ENCODE assay signal across 8 cellular contexts in the genomic region with DNA sequence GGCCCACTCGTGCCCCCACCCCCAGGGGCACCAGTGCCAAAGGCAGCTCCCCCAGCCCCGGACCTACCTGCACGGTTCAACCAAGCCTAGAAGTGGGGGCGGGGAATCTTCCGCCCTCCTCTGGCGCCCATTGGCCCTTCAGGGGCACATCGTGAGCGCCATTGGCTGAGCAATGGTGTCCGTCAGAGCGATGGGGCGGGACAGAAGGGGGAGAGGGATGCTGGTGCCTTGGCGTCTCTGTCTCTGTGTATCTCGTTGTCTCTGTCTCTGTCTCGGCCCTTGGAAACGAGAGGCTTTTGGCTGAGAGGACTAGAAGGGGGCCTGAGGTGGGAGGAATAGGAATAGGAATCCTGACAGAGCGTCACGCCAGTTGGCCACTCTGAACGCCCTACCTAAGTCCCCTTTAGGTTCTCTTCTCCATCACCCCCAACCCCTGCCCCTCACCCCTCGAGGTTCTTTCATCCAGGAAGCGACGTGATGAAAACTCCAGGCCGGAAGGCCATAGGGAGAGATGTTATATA. TPM values are rescaled to one million over a fixed set of nuclear protein-coding genes. Genes with fewer than 3 reads are reported as not detected.
DNase-seq lines count a peak whose midpoint lies in the region; ATAC-seq and TF ChIP-seq lines count a peak whose summit lies in the region.
"Not testable (repeated sequence)": the region's sequence is repeated elsewhere in the genome, so short reads cannot be mapped to it uniquely, and the experiment has no call there.

No MANE protein-coding gene starts in this region.

- TF ChIP-seq CTCF in RWPE2 (IDR thresholded peaks at IDR 0.05; ENCODE audit: poor library complexity, severe bottlenecking); foreskin fibroblast (IDR thresholded peaks at IDR 0.05; ENCODE audit: low read depth, low read length); neural cell (IDR thresholded peaks at IDR 0.05; ENCODE audit: poor library complexity, severe bottlenecking): not testable (repeated sequence)

- H2AFZ ChIP-seq in neural cell (ENCODE audit: low read depth, low read length): peak overlapping the region; percentile 36

- not testable (repeated sequence) for H3K79me2 ChIP-seq in neural cell (replicated peaks; ENCODE audit: insufficient read depth, low read length)

- H3K36me3 ChIP-seq in H7 (replicated peaks; ENCODE audit: control insufficient read depth, insufficient read depth, low read length); RWPE2 (ENCODE audit: low read depth); neural cell (ENCODE audit: insufficient read depth, low read length): not testable (repeated sequence)

- TF ChIP-seq RAD21 in neural cell (conservative IDR thresholded peaks at IDR 0.05): not testable (repeated sequence)

- H3K36me3 Mint-ChIP-seq in stimulated activated naive CD8-positive, alpha-beta T cell treated with anti-CD3 and anti-CD28 coated beads, Interleukin-15, Interleukin-2, amounts not matched to agents 100 ng/mL and 50 ng/mL, for 24 hours (ENCODE audit: low read depth): not testable (repeated sequence)

- peak overlapping the region; percentile 85 for H3K4me3 Mint-ChIP-seq in stimulated activated naive CD8-positive, alpha-beta T cell treated with anti-CD3 and anti-CD28 coated beads, Interleukin-15, Interleukin-2, amounts not matched to agents 100 ng/mL and 50 ng/mL, for 24 hours

- peak; percentile 99 for ATAC-seq in RWPE2 (ENCODE audit: low read depth)

- not testable (repeated sequence) for H3K9me3 Mint-ChIP-seq in stimulated activated naive CD8-positive, alpha-beta T cell treated with anti-CD3 and anti-CD28 coated beads, Interleukin-15, Interleukin-2, amounts not matched to agents 100 ng/mL and 50 ng/mL, for 24 hours

- H4K20me1 ChIP-seq in neural cell (ENCODE audit: insufficient read depth): not testable (repeated sequence)

- not testable (repeated sequence) for H3K4me1 Mint-ChIP-seq in stimulated activated naive CD8-positive, alpha-beta T cell treated with anti-CD3 and anti-CD28 coated beads, Interleukin-15, Interleukin-2, amounts not matched to agents 100 ng/mL and 50 ng/mL, for 24 hours (ENCODE audit: low read depth)

- H3K27me3 Mint-ChIP-seq in stimulated activated naive CD8-positive, alpha-beta T cell treated with anti-CD3 and anti-CD28 coated beads, Interleukin-15, Interleukin-2, amounts not matched to agents 100 ng/mL and 50 ng/mL, for 24 hours: not testable (repeated sequence)

- not testable (repeated sequence) for H3K9me2 ChIP-seq in neural cell (ENCODE audit: insufficient read depth, low read length)

- H3F3A ChIP-seq in neural cell (ENCODE audit: insufficient read depth, low read length, poor library complexity, severe bottlenecking): not testable (repeated sequence)

- peak overlapping the region; percentile 62 for H3K9ac ChIP-seq in neural cell (ENCODE audit: low read length)

- not testable (repeated sequence) for H3K4me2 ChIP-seq in neural cell (ENCODE audit: low read length)

- DNase-seq in ELR (ENCODE audit: low read depth) (peak; percentile 99), H7 (peak; percentile 94), M059J (ENCODE audit: low read depth) (peak; percentile 94), RWPE2 (ENCODE audit: low spot score) (peak; percentile 82), foreskin fibroblast (peak; percentile 73 to 91)
- peak; percentile 98 for DNase-seq in activated effector memory CD4-positive, alpha-beta T cell treated with anti-CD3 and anti-CD28 coated beads, Interleukin-2, amount 50 U/mL, for 16 hours

- TF ChIP-seq EP300 in neural cell (conservative IDR thresholded peaks at IDR 0.05; ENCODE audit: poor library complexity, severe bottlenecking): not testable (repeated sequence)

- H3K27me3 ChIP-seq in H7 (ENCODE audit: control insufficient read depth, insufficient read depth, low read length); RWPE2 (ENCODE audit: insufficient read depth, poor library complexity, severe bottlenecking); neural cell (ENCODE audit: insufficient read depth, low read depth, low read length): not testable (repeated sequence)

- H3K27ac ChIP-seq in RWPE2 (ENCODE audit: poor library complexity, severe bottlenecking): peak overlapping the region; percentile 25
- peak overlapping the region; percentile 46 for H3K27ac ChIP-seq in neural cell (ENCODE audit: low read length)

- H3K4me1 ChIP-seq in RWPE2 (ENCODE audit: insufficient read depth, poor library complexity, severe bottlenecking): not testable (repeated sequence)

- H3K27ac Mint-ChIP-seq in stimulated activated naive CD8-positive, alpha-beta T cell treated with anti-CD3 and anti-CD28 coated beads, Interleukin-15, Interleukin-2, amounts not matched to agents 100 ng/mL and 50 ng/mL, for 24 hours: peak overlapping the region; percentile 79

- H3K9me3 ChIP-seq in RWPE2 (ENCODE audit: severe bottlenecking); neural cell (ENCODE audit: low read length): not testable (repeated sequence)

- peak overlapping the region; percentile 40 for H3K4me3 ChIP-seq in H7 (ENCODE audit: insufficient read depth, low read depth, low read length)
- peak overlapping the region; percentile 96 for H3K4me3 ChIP-seq in RWPE2 (ENCODE audit: severe bottlenecking)
- H3K4me3 ChIP-seq in foreskin fibroblast (ENCODE audit: low read depth in 1 of 2, low read length in 2 of 2): peak overlapping the region; percentile 43 to 61
- peak overlapping the region; percentile 60 for H3K4me3 ChIP-seq in neural cell (ENCODE audit: low read length)

TF ChIP-seq in neural cell, 6 proteins besides CTCF, POLR2A, EP300 and RAD21:
- peak; percentile 83 for TF ChIP-seq POLR2AphosphoS5 (IDR thresholded peaks at IDR 0.05)
- TF ChIP-seq, protein P1, sequence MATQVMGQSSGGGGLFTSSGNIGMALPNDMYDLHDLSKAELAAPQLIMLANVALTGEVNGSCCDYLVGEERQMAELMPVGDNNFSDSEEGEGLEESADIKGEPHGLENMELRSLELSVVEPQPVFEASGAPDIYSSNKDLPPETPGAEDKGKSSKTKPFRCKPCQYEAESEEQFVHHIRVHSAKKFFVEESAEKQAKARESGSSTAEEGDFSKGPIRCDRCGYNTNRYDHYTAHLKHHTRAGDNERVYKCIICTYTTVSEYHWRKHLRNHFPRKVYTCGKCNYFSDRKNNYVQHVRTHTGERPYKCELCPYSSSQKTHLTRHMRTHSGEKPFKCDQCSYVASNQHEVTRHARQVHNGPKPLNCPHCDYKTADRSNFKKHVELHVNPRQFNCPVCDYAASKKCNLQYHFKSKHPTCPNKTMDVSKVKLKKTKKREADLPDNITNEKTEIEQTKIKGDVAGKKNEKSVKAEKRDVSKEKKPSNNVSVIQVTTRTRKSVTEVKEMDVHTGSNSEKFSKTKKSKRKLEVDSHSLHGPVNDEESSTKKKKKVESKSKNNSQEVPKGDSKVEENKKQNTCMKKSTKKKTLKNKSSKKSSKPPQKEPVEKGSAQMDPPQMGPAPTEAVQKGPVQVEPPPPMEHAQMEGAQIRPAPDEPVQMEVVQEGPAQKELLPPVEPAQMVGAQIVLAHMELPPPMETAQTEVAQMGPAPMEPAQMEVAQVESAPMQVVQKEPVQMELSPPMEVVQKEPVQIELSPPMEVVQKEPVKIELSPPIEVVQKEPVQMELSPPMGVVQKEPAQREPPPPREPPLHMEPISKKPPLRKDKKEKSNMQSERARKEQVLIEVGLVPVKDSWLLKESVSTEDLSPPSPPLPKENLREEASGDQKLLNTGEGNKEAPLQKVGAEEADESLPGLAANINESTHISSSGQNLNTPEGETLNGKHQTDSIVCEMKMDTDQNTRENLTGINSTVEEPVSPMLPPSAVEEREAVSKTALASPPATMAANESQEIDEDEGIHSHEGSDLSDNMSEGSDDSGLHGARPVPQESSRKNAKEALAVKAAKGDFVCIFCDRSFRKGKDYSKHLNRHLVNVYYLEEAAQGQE (IDR thresholded peaks at IDR 0.05; ENCODE audit: borderline replicate concordance): peak; percentile 37

RNA-seq across cellular contexts. Expression of a gene that starts 32.1 kb away (rescaled TPM):
- total RNA-seq in H7 (2014; rRNA removed; shearing (Covaris generic)): 35.2 and 41.4 TPM in 2 replicates
- 18.4 and 30.7 TPM in 2 replicates for total RNA-seq in M059J (2014; rRNA removed; shearing (Covaris generic))
- polyA plus RNA-seq in neural cell: 65.0 and 88.1 TPM in 2 replicates
- 373 and 424 TPM in 2 replicates for polyA minus RNA-seq in neural cell

Comparison
In these comparisons a context has a peak if more than half of its experiments do, and no peak if none do; other contexts are left out.
1. Peak in every context shown above with its lines: DNase-seq, ATAC-seq, H3K4me3 ChIP-seq and H3K27ac ChIP-seq.
2. H3K4me3 ChIP-seq: peak in every context shown above with its lines; median percentile 96 in RWPE2; 60 in neural cell; 52 in foreskin fibroblast; 40 in H7.